Comparison of ENCODE assay signal across 18 cellular contexts in the genomic region with DNA sequence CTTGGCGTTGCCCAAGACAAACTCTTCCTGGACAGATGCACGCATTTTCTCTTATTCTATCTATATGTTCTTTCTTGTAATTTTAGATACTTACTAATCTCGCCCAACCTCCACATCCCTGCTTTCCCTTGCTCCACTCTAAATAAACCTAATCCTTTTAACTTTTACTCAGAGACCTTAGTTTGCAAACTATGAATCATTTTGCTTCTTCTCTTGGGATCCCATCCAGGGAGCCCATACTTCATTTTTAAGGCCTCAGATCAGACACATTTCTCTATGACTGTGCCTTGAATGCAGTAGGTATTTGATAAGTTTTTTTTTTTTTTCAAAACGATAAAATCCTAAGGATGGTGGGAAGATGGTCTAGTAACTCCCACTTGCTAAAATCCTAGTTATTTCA.
DNase-seq lines count a peak whose midpoint lies in the region; TF ChIP-seq lines count a peak whose summit lies in the region.
"Had no signal": no experiment of that assay in that cellular context is flagged by ENCODE, and none has a peak within 500 bp of the region (broad histone marks: within the 10 kb centered on the region; RNA-seq: fewer than 3 reads in every experiment).

No MANE protein-coding gene starts in this region.

- H3K36me3 ChIP-seq in adipocyte (ENCODE audit: control insufficient read depth, insufficient read depth, low read length, severe bottlenecking) = no peaks in the 10 kb centered on the region
- H3K36me3 ChIP-seq: BLaER1 had no signal

- peaks cover 7% of the 10 kb centered on the region for H3K9me3 ChIP-seq in adipocyte (ENCODE audit: control insufficient read depth, low read length)
- H3K9me3 ChIP-seq: BLaER1 had no signal

- H3K4me3 ChIP-seq in adipocyte (ENCODE audit: low read length) (no peak overlapping the region), fibroblast of villous mesenchyme (ENCODE audit: low read depth, low read length) (no peak overlapping the region)
- H3K4me3 ChIP-seq: BLaER1 had no signal

- H3K4me1 ChIP-seq in adipocyte (ENCODE audit: control insufficient read depth, insufficient read depth, low read length) = peaks cover 7% of the 10 kb centered on the region
- H3K4me1 ChIP-seq: BLaER1 had no signal

- no peaks in the 10 kb centered on the region for H3K27me3 ChIP-seq in adipocyte (replicated peaks; ENCODE audit: control insufficient read depth, insufficient read depth, low read length)
- H3K27me3 ChIP-seq: BLaER1 had no signal

- no peak for TF ChIP-seq CTCF in fibroblast of villous mesenchyme (IDR thresholded peaks at IDR 0.05; ENCODE audit: insufficient read depth, low read depth, low read length)

- H3K9ac ChIP-seq in adipocyte (ENCODE audit: low read length) = no peak overlapping the region
- H3K9ac ChIP-seq: BLaER1 had no signal

- peak; percentile 6 for DNase-seq in GM04504 (ENCODE audit: low read depth)
- DNase-seq in adipocyte (ENCODE audit: low read depth) = peak; percentile 46
- DNase-seq in fibroblast of villous mesenchyme (ENCODE audit: low read depth) = peak; percentile 95
- DNase-seq in stromal cell of bone marrow (ENCODE audit: low read depth) = peak; percentile 2
- no peak for DNase-seq in iPS-NIHi7 (ENCODE audit: extremely low spot score)
- DNase-seq in DMS53 treated with DMSO at 0.1 percent for 48 hours (lab: John Stamatoyannopoulos, UW; ENCODE audit: unreplicated experiment) = no peak
- DNase-seq in activated naive CD4-positive, alpha-beta T cell (lab: John Stamatoyannopoulos, UW) = no peak
- no peak for DNase-seq in NCI-H1092 (lab: John Stamatoyannopoulos, UW)
- DNase-seq: CD8-positive, alpha-beta T cell; DMS79; GOT3; MV-4-11; NCI-H1436; NCI-H2029; NCI-H510A; NCI-H82; PC-3 had no signal

Comparison
In these comparisons a context has a peak if more than half of its experiments do, and no peak if none do; other contexts are left out.
1. DNase-seq: peak in GM04504 (single experiment), adipocyte (single experiment), fibroblast of villous mesenchyme (single experiment) and stromal cell of bone marrow (single experiment); none in iPS-NIHi7 (single experiment), DMS53 treated with DMSO at 0.1 percent for 48 hours (single experiment), activated naive CD4-positive, alpha-beta T cell (0 of 4) and NCI-H1092 (single experiment).